Comparison of ENCODE assay signal across 23 cellular contexts in genomic region chr11:69396051-69396947, GRCh38.
"Had no signal": no experiment of that assay in that cellular context is flagged by ENCODE, and none has a peak within 500 bp of the region (broad histone marks: within the 10 kb centered on the region; RNA-seq: fewer than 3 reads in every experiment).

No MANE protein-coding gene starts in this region.

- H3K9me3 Mint-ChIP-seq: activated CD8-positive, alpha-beta T cell treated with anti-CD3 and anti-CD28 coated beads for 36 hours; activated T-helper 17 cell treated with anti-CD3 and anti-CD28 coated beads, Interleukin-2, amount 50 U/mL, for 72 hours; mesothelial cell of epicardium; nephron; type B pancreatic cell had no signal

- ATAC-seq: activated CD4-positive, alpha-beta T cell treated with anti-CD3 and anti-CD28 coated beads for 36 hours; activated CD8-positive, alpha-beta T cell treated with anti-CD3 and anti-CD28 coated beads for 36 hours; activated T-helper 17 cell treated with anti-CD3 and anti-CD28 coated beads, Interleukin-2, amount 50 U/mL, for 72 hours; gastrocnemius medialis; SK-N-SH treated with all-trans-retinoic acid at 6 μM for 48 hours; stimulated activated naive CD8-positive, alpha-beta T cell treated with anti-CD3 and anti-CD28 coated beads, Interleukin-15, amount 100 ng/mL, for 72 hours; T-cell; WTC11 had no signal

- H3K27me3 ChIP-seq: colonic mucosa, gastrocnemius medialis, suprapubic skin had no signal

- H3K4me3 ChIP-seq: colonic mucosa, gastrocnemius medialis, lung, skin epidermis, suprapubic skin had no signal

- H3K36me3 Mint-ChIP-seq: brain, mesothelial cell of epicardium, T-cell, type B pancreatic cell had no signal

- H3K27me3 Mint-ChIP-seq: activated CD8-positive, alpha-beta T cell treated with anti-CD3 and anti-CD28 coated beads for 36 hours; progenitor cell of endocrine pancreas; stimulated activated naive CD8-positive, alpha-beta T cell treated with anti-CD3 and anti-CD28 coated beads, Interleukin-15, amount 100 ng/mL, for 72 hours; type B pancreatic cell had no signal

- H3K27ac ChIP-seq: colonic mucosa, gastrocnemius medialis, skin epidermis, suprapubic skin had no signal

- H3K4me1 ChIP-seq: colonic mucosa, gastrocnemius medialis had no signal

- H3K4me1 Mint-ChIP-seq: activated T-helper 17 cell treated with anti-CD3 and anti-CD28 coated beads, Interleukin-2, amount 50 U/mL, for 72 hours had no signal

- DNase-seq: activated CD4-positive, alpha-beta T cell treated with anti-CD3 and anti-CD28 coated beads for 36 hours; activated CD8-positive, alpha-beta T cell treated with anti-CD3 and anti-CD28 coated beads for 36 hours; activated naive CD4-positive, alpha-beta T cell; activated T-cell treated with anti-CD3 and anti-CD28 coated beads, Interleukin-2, amount 50 U/mL, for 1 hour; central memory CD4-positive, alpha-beta T cell; colonic mucosa; erythroblast; gastrocnemius medialis; occipital lobe; stimulated activated CD4-positive, alpha-beta T cell treated with anti-CD3 and anti-CD28 coated beads, Interleukin-4, amount 100 ng/mL, for 1 hour; stimulated activated naive CD8-positive, alpha-beta T cell treated with anti-CD3 and anti-CD28 coated beads, Interleukin-15, amount 100 ng/mL, for 72 hours; T-cell had no signal

- H3K27ac Mint-ChIP-seq: activated CD4-positive, alpha-beta T cell treated with anti-CD3 and anti-CD28 coated beads for 36 hours; activated CD8-positive, alpha-beta T cell treated with anti-CD3 and anti-CD28 coated beads for 36 hours; activated T-helper 17 cell treated with anti-CD3 and anti-CD28 coated beads, Interleukin-2, amount 50 U/mL, for 72 hours; mesothelial cell of epicardium; nephron; progenitor cell of endocrine pancreas; stimulated activated naive CD8-positive, alpha-beta T cell treated with anti-CD3 and anti-CD28 coated beads, Interleukin-15, amount 100 ng/mL, for 72 hours; T-cell; type B pancreatic cell; WTC11 had no signal

- H3K36me3 ChIP-seq: colonic mucosa, gastrocnemius medialis, suprapubic skin had no signal

- H3K4me3 Mint-ChIP-seq: activated CD4-positive, alpha-beta T cell treated with anti-CD3 and anti-CD28 coated beads for 36 hours; activated CD8-positive, alpha-beta T cell treated with anti-CD3 and anti-CD28 coated beads for 36 hours; activated T-helper 17 cell treated with anti-CD3 and anti-CD28 coated beads, Interleukin-2, amount 50 U/mL, for 72 hours; brain; mesothelial cell of epicardium; nephron; stimulated activated naive CD8-positive, alpha-beta T cell treated with anti-CD3 and anti-CD28 coated beads, Interleukin-15, amount 100 ng/mL, for 72 hours; T-cell; type B pancreatic cell; WTC11 had no signal

- H3K9me3 ChIP-seq: colonic mucosa, gastrocnemius medialis, suprapubic skin had no signal
